Comparison of ENCODE assay signal across 26 cellular contexts in genomic region chr14:98607341-98607910, GRCh38.
A peak's percentile ranks its signal among the peaks of the same experiment; 100 is the strongest.
DNase-seq lines count a peak whose midpoint lies in the region; ATAC-seq, FAIRE-seq and TF ChIP-seq lines count a peak whose summit lies in the region.
"Had no signal": no experiment of that assay in that cellular context is flagged by ENCODE, and none has a peak within 500 bp of the region (broad histone marks: within the 10 kb centered on the region; RNA-seq: fewer than 3 reads in every experiment).

No MANE protein-coding gene starts in this region.

- DNase-seq in activated CD8-positive, alpha-beta memory T cell treated with anti-CD3 and anti-CD28 coated beads, Interleukin-2, amount 10 ng/mL, durations not matched to agents 7 days and 5 days = peak; percentile 25
- DNase-seq in activated CD8-positive, alpha-beta memory T cell treated with anti-CD3 and anti-CD28 coated beads, Interleukin-2, amount 50 U/mL, for 4 hours = no peak
- DNase-seq in bronchial epithelial cell (ENCODE audit: low read depth) = no peak
- DNase-seq in osteocyte (ENCODE audit: extremely low spot score, unreplicated experiment) = peak; percentile 71
- DNase-seq in activated CD4-positive, alpha-beta T cell treated with anti-CD3 and anti-CD28 coated beads for 4 hours = no peak
- DNase-seq in activated CD4-positive, alpha-beta T cell treated with anti-CD3 and anti-CD28 coated beads, Interleukin-2, amount 50 U/mL, for 1 hour = no peak
- DNase-seq: 8988T; ACHN; AML-193; BE2C; CD4-positive, alpha-beta T cell; CD8-positive, alpha-beta memory T cell; DMS 273 treated with DMSO at 0.1 percent for 48 hours; DMS79; EL; GDM1; GM23248; H7; HCEC 1CT had no signal

- CTCF ChIA-PET in activated CD8-positive, alpha-beta memory T cell treated with anti-CD3 and anti-CD28 coated beads, Interleukin-2, amount 10 ng/mL, durations not matched to agents 7 days and 5 days (lab: Charles Lee) = no interaction called here

- no peak overlapping the region for H3K4me3 Mint-ChIP-seq in activated CD8-positive, alpha-beta memory T cell treated with anti-CD3 and anti-CD28 coated beads, Interleukin-2, amount 10 ng/mL, durations not matched to agents 7 days and 5 days
- H3K4me3 Mint-ChIP-seq in osteocyte (ENCODE audit: unreplicated experiment) = no peak overlapping the region
- H3K4me3 Mint-ChIP-seq: CD14-positive monocyte; CD4-positive, alpha-beta T cell had no signal

- ATAC-seq in activated CD8-positive, alpha-beta memory T cell treated with anti-CD3 and anti-CD28 coated beads, Interleukin-2, amount 10 ng/mL, durations not matched to agents 7 days and 5 days = no peak
- ATAC-seq: A549, GM12878 had no signal

- no peak overlapping the region for H3K4me3 ChIP-seq in bronchial epithelial cell (ENCODE audit: low read depth, low read length)
- H3K4me3 ChIP-seq: A549; BLaER1 treated with 17β-estradiol and CSF1 and Interleukin-3, amounts not matched to agents 10 nM and 100 nM; GM12878; GM23248 had no signal

- no peaks in the 10 kb centered on the region for H3K36me3 Mint-ChIP-seq in activated CD8-positive, alpha-beta memory T cell treated with anti-CD3 and anti-CD28 coated beads, Interleukin-2, amount 10 ng/mL, durations not matched to agents 7 days and 5 days
- no peaks in the 10 kb centered on the region for H3K36me3 Mint-ChIP-seq in osteocyte (ENCODE audit: unreplicated experiment)
- H3K36me3 Mint-ChIP-seq: CD14-positive monocyte had no signal

- H3K27me3 Mint-ChIP-seq in activated CD8-positive, alpha-beta memory T cell treated with anti-CD3 and anti-CD28 coated beads, Interleukin-2, amount 10 ng/mL, durations not matched to agents 7 days and 5 days = no peaks in the 10 kb centered on the region
- H3K27me3 Mint-ChIP-seq in osteocyte (ENCODE audit: unreplicated experiment) = no peaks in the 10 kb centered on the region
- H3K27me3 Mint-ChIP-seq: CD4-positive, alpha-beta T cell had no signal

- TF ChIP-seq CTCF in bronchial epithelial cell (IDR thresholded peaks at IDR 0.05; ENCODE audit: insufficient read depth, low read length, severe bottlenecking) (no peak), osteocyte (IDR thresholded peaks at IDR 0.05) (no peak)

- no peaks in the 10 kb centered on the region for H3K27me3 ChIP-seq in bronchial epithelial cell (ENCODE audit: control insufficient read depth, insufficient read depth, low read length)
- H3K27me3 ChIP-seq: BE2C; BLaER1 treated with 17β-estradiol and CSF1 and Interleukin-3, amounts not matched to agents 10 nM and 100 nM had no signal

- peak; percentile 32 for FAIRE-seq in bronchial epithelial cell (lab: Jason Lieb, UNC)
- FAIRE-seq: A549, D721Med, GM12878, GM19239, H1 had no signal

- no peaks in the 10 kb centered on the region for H3K9me3 Mint-ChIP-seq in activated CD8-positive, alpha-beta memory T cell treated with anti-CD3 and anti-CD28 coated beads, Interleukin-2, amount 10 ng/mL, durations not matched to agents 7 days and 5 days (ENCODE audit: low read depth)
- H3K9me3 Mint-ChIP-seq in osteocyte (ENCODE audit: unreplicated experiment) = no peaks in the 10 kb centered on the region
- H3K9me3 Mint-ChIP-seq: CD4-positive, alpha-beta T cell; CD8-positive, alpha-beta memory T cell had no signal

- no peaks in the 10 kb centered on the region for H3K36me3 ChIP-seq in bronchial epithelial cell (ENCODE audit: control insufficient read depth, insufficient read depth, low read length)
- H3K36me3 ChIP-seq: BE2C; BLaER1 treated with 17β-estradiol and CSF1 and Interleukin-3, amounts not matched to agents 10 nM and 100 nM had no signal

- H3K27ac Mint-ChIP-seq in activated CD8-positive, alpha-beta memory T cell treated with anti-CD3 and anti-CD28 coated beads, Interleukin-2, amount 10 ng/mL, durations not matched to agents 7 days and 5 days = no peak overlapping the region
- H3K27ac Mint-ChIP-seq in osteocyte (ENCODE audit: unreplicated experiment) = no peak overlapping the region
- H3K27ac Mint-ChIP-seq: CD14-positive monocyte; CD4-positive, alpha-beta T cell had no signal

- H3K4me1 Mint-ChIP-seq in activated CD8-positive, alpha-beta memory T cell treated with anti-CD3 and anti-CD28 coated beads, Interleukin-2, amount 10 ng/mL, durations not matched to agents 7 days and 5 days = no peaks in the 10 kb centered on the region
- H3K4me1 Mint-ChIP-seq in osteocyte (ENCODE audit: unreplicated experiment) = no peaks in the 10 kb centered on the region
- H3K4me1 Mint-ChIP-seq: CD14-positive monocyte; CD8-positive, alpha-beta memory T cell had no signal

Comparison
In these comparisons a context has a peak if more than half of its experiments do, and no peak if none do; other contexts are left out.
1. DNase-seq: peak in activated CD8-positive, alpha-beta memory T cell treated with anti-CD3 and anti-CD28 coated beads, Interleukin-2, amount 10 ng/mL, durations not matched to agents 7 days and 5 days (single experiment) and osteocyte (single experiment); none in activated CD8-positive, alpha-beta memory T cell treated with anti-CD3 and anti-CD28 coated beads, Interleukin-2, amount 50 U/mL, for 4 hours (single experiment), bronchial epithelial cell (single experiment), activated CD4-positive, alpha-beta T cell treated with anti-CD3 and anti-CD28 coated beads for 4 hours (0 of 2) and activated CD4-positive, alpha-beta T cell treated with anti-CD3 and anti-CD28 coated beads, Interleukin-2, amount 50 U/mL, for 1 hour (single experiment).